17 cellular contexts compared by ENCODE assay signal in the genomic region with DNA sequence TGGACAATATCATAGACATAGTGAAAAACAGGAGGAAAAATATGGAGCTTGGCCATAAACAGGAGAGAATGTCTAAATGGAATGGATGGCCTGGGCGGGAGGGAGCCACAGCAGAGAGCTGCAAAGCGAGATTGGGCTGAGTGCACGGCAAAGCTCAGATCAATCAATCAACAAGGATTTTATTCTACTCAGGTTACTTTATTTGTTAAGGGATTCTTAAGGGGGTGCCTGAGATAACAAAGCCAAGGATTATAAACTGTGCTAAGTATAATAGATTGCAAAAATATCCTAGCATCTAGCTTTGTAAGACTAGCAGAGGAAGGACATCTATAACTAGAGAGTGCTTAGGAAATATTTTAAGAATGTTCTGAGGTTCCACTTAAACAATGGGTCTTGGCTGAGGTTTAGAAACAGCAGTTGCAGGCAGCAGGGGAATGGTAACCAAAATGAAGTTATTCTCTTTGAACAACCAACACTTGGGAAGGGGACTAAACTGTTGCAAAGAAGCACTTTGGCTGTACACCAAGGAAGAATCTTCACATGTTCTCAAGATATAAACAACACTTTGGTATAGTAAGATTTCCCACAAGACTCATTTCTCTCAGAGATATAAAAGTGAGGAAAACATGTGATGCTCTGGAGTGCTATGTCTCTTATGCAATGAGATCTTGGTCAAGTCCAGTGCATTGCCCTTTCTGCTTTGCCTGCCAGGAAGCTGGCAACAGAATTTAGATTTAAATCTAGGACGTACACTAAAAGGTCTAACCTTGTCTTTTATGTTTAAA. TPM values are rescaled to one million over a fixed set of nuclear protein-coding genes. Genes with fewer than 3 reads are reported as not detected.
A peak's percentile ranks its signal among the peaks of the same experiment; 100 is the strongest.
DNase-seq lines count a peak whose midpoint lies in the region; ATAC-seq and TF ChIP-seq lines count a peak whose summit lies in the region.
"Had no signal": no experiment of that assay in that cellular context is flagged by ENCODE, and none has a peak within 500 bp of the region (broad histone marks: within the 10 kb centered on the region; RNA-seq: fewer than 3 reads in every experiment).

No MANE protein-coding gene starts in this region.

- no peaks in the 10 kb centered on the region for H3K9me3 ChIP-seq in liver (ENCODE audit: control insufficient read depth in 4 of 4, low read length in 3 of 4)
- no peaks in the 10 kb centered on the region for H3K9me3 ChIP-seq in tibial artery
- H3K9me3 ChIP-seq: tibial nerve had no signal

- ATAC-seq in GM19351 (IDR thresholded peaks at IDR 0.05; ENCODE audit: unreplicated experiment) (no peak), HG03469 (IDR thresholded peaks at IDR 0.05; ENCODE audit: unreplicated experiment) (no peak)
- ATAC-seq: left colon had no signal

- H3K27me3 Mint-ChIP-seq in type B pancreatic cell = no peaks in the 10 kb centered on the region
- H3K27me3 Mint-ChIP-seq: dendritic cell treated with granulocyte-macrophage colony-stimulating factor and Interleukin-4, amounts not matched to agents 40 ng/mL and 50 ng/mL, for 4 days had no signal

- TF ChIP-seq CTCF in astrocyte of the spinal cord (IDR thresholded peaks at IDR 0.05; ENCODE audit: low read depth, low read length) = no peak
- no peak for TF ChIP-seq CTCF in liver (IDR thresholded peaks at IDR 0.05; ENCODE audit: low read depth, low read length, missing input control)
- TF ChIP-seq CTCF in type B pancreatic cell (conservative IDR thresholded peaks at IDR 0.05) = no peak
- no peak for TF ChIP-seq CTCF in tibial artery (IDR thresholded peaks at IDR 0.05)

- H3K27ac Mint-ChIP-seq in type B pancreatic cell = peak overlapping the region; percentile 6
- H3K27ac Mint-ChIP-seq: activated naive CD8-positive, alpha-beta T cell; dendritic cell treated with granulocyte-macrophage colony-stimulating factor and Interleukin-4, amounts not matched to agents 40 ng/mL and 50 ng/mL, for 4 days had no signal

- in situ Hi-C loops in astrocyte of the spinal cord (cut with HindIII; ENCODE audit: low sequenced_read_pairs) = no loop called here

- H3K4me3 ChIP-seq in astrocyte of the spinal cord (ENCODE audit: low read depth, low read length) = no peak overlapping the region
- no peak overlapping the region for H3K4me3 ChIP-seq in liver (ENCODE audit: low read depth in 1 of 3, low read length in 3 of 3)
- H3K4me3 ChIP-seq in tibial artery = no peak overlapping the region
- H3K4me3 ChIP-seq: tibial nerve had no signal

- intact Hi-C loops in tibial artery (cut with DNase I; ENCODE audit: low total_unique reads) = no loop called here

- H3K4me1 Mint-ChIP-seq in type B pancreatic cell (ENCODE audit: unreplicated experiment) = peaks cover 53% of the 10 kb centered on the region

- WGBS in liver = 70% methylated on average over 4 of the region's 4 CpGs

- H3K9me3 Mint-ChIP-seq in type B pancreatic cell = no peaks in the 10 kb centered on the region
- H3K9me3 Mint-ChIP-seq: dendritic cell treated with granulocyte-macrophage colony-stimulating factor and Interleukin-4, amounts not matched to agents 40 ng/mL and 50 ng/mL, for 4 days had no signal

- no peaks in the 10 kb centered on the region for H3K27me3 ChIP-seq in liver (ENCODE audit: control insufficient read depth in 4 of 4, insufficient read depth in 4 of 4, low read length in 3 of 4)
- H3K27me3 ChIP-seq in tibial artery = no peaks in the 10 kb centered on the region
- H3K27me3 ChIP-seq: tibial nerve had no signal

- H3K27ac ChIP-seq in liver (ENCODE audit: low read depth in 1 of 2, low read length in 2 of 2) (peak overlapping the region in 1 of 2 donors; percentile 55), tibial artery (peak overlapping the region in 1 of 2 donors; percentile 11)
- H3K27ac ChIP-seq: 22Rv1, tibial nerve had no signal

- peak; percentile 51 to 52 for TF ChIP-seq RAD21 in liver (IDR thresholded peaks at IDR 0.05)

- H3K4me1 ChIP-seq in liver (ENCODE audit: control insufficient read depth in 4 of 4, insufficient read depth in 4 of 4, low read length in 3 of 4) (peaks cover 2 to 18% (median 10%) of the 10 kb centered on the region in 4 donors), tibial artery (peaks cover 0 to 56% (median 29%) of the 10 kb centered on the region in 4 donors)

- H3K36me3 Mint-ChIP-seq in type B pancreatic cell = no peaks in the 10 kb centered on the region
- H3K36me3 Mint-ChIP-seq: activated naive CD8-positive, alpha-beta T cell had no signal

- no peaks in the 10 kb centered on the region for H3K36me3 ChIP-seq in liver (ENCODE audit: control insufficient read depth in 4 of 4, insufficient read depth in 3 of 4, low read depth in 1 of 4, low read length in 3 of 4)
- H3K36me3 ChIP-seq in tibial artery = no peaks in the 10 kb centered on the region
- H3K36me3 ChIP-seq: tibial nerve had no signal

- H3K9ac ChIP-seq in liver (ENCODE audit: low read depth in 1 of 2, low read length in 2 of 2) = no peak overlapping the region

- peak overlapping the region; percentile 14 for H3K4me3 Mint-ChIP-seq in type B pancreatic cell
- H3K4me3 Mint-ChIP-seq: activated naive CD8-positive, alpha-beta T cell; dendritic cell treated with granulocyte-macrophage colony-stimulating factor and Interleukin-4, amounts not matched to agents 40 ng/mL and 50 ng/mL, for 4 days had no signal

- DNase-seq in DMS53 (lab: John Stamatoyannopoulos, UW) = peak; percentile 39
- DNase-seq in DMS53 treated with DMSO at 0.1 percent for 48 hours (lab: John Stamatoyannopoulos, UW; ENCODE audit: unreplicated experiment) = no peak
- DNase-seq in astrocyte of the spinal cord (ENCODE audit: low read depth, low spot score) = peak; percentile 74
- DNase-seq in type B pancreatic cell (ENCODE audit: extremely low spot score, unreplicated experiment) = no peak
- DNase-seq in tibial artery = no peak
- DNase-seq: COR-L47, left colon, NCI-H1105 treated with DMSO at 0.1 percent for 48 hours, NCI-H526 treated with DMSO at 0.1 percent for 48 hours had no signal

TF ChIP-seq in liver, 16 proteins besides CTCF, POLR2A, EP300 and RAD21 (continues in another document):
- TF ChIP-seq FOXA2 (IDR thresholded peaks at IDR 0.05) (peak; percentile 23), FOXA1 (IDR thresholded peaks at IDR 0.05) (no peak), TAF1 (conservative IDR thresholded peaks at IDR 0.05) (no peak), EGR1 (IDR thresholded peaks at IDR 0.05; ENCODE audit: low read depth in 2 of 2) (peak in 1 of 2 donors; percentile 59), JUND (IDR thresholded peaks at IDR 0.05) (peak; percentile 29 to 69), RXRA (IDR thresholded peaks at IDR 0.05) (peak; percentile 85 to 94), HNF4A (conservative IDR thresholded peaks at IDR 0.05) (peak; percentile 76 to 82), SP1 (IDR thresholded peaks at IDR 0.05) (peak; percentile 36), HNF4G (IDR thresholded peaks at IDR 0.05) (no peak), YY1 (IDR thresholded peaks at IDR 0.05) (peak; percentile 59), GABPA (IDR thresholded peaks at IDR 0.05 in 1 of 2, conservative IDR thresholded peaks at IDR 0.05 in 1 of 2) (no peak), NR2F2 (IDR thresholded peaks at IDR 0.05) (peak; percentile 12)
- TF ChIP-seq, protein P1, sequence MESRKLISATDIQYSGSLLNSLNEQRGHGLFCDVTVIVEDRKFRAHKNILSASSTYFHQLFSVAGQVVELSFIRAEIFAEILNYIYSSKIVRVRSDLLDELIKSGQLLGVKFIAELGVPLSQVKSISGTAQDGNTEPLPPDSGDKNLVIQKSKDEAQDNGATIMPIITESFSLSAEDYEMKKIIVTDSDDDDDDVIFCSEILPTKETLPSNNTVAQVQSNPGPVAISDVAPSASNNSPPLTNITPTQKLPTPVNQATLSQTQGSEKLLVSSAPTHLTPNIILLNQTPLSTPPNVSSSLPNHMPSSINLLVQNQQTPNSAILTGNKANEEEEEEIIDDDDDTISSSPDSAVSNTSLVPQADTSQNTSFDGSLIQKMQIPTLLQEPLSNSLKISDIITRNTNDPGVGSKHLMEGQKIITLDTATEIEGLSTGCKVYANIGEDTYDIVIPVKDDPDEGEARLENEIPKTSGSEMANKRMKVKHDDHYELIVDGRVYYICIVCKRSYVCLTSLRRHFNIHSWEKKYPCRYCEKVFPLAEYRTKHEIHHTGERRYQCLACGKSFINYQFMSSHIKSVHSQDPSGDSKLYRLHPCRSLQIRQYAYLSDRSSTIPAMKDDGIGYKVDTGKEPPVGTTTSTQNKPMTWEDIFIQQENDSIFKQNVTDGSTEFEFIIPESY (IDR thresholded peaks at IDR 0.05) = peak; percentile 55
- TF ChIP-seq, protein P2, sequence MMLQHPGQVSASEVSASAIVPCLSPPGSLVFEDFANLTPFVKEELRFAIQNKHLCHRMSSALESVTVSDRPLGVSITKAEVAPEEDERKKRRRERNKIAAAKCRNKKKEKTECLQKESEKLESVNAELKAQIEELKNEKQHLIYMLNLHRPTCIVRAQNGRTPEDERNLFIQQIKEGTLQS (IDR thresholded peaks at IDR 0.05) = no peak
- TF ChIP-seq, protein P3, sequence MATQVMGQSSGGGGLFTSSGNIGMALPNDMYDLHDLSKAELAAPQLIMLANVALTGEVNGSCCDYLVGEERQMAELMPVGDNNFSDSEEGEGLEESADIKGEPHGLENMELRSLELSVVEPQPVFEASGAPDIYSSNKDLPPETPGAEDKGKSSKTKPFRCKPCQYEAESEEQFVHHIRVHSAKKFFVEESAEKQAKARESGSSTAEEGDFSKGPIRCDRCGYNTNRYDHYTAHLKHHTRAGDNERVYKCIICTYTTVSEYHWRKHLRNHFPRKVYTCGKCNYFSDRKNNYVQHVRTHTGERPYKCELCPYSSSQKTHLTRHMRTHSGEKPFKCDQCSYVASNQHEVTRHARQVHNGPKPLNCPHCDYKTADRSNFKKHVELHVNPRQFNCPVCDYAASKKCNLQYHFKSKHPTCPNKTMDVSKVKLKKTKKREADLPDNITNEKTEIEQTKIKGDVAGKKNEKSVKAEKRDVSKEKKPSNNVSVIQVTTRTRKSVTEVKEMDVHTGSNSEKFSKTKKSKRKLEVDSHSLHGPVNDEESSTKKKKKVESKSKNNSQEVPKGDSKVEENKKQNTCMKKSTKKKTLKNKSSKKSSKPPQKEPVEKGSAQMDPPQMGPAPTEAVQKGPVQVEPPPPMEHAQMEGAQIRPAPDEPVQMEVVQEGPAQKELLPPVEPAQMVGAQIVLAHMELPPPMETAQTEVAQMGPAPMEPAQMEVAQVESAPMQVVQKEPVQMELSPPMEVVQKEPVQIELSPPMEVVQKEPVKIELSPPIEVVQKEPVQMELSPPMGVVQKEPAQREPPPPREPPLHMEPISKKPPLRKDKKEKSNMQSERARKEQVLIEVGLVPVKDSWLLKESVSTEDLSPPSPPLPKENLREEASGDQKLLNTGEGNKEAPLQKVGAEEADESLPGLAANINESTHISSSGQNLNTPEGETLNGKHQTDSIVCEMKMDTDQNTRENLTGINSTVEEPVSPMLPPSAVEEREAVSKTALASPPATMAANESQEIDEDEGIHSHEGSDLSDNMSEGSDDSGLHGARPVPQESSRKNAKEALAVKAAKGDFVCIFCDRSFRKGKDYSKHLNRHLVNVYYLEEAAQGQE (IDR thresholded peaks at IDR 0.05) = peak; percentile 46

RNA-seq across cellular contexts. Expression of a gene that starts 35.5 kb away (rescaled TPM):
- total RNA-seq in liver = not detected
- not detected for polyA plus RNA-seq in liver
- not detected in 2 replicates for total RNA-seq in type B pancreatic cell (ENCODE audit: low replicate concordance)
- total RNA-seq: HT1080, left colon, tibial nerve had no signal

Comparison
In these comparisons a context has a peak if more than half of its experiments do, and no peak if none do; other contexts are left out.
1. DNase-seq: peak in DMS53 (single experiment) and astrocyte of the spinal cord (single experiment); none in DMS53 treated with DMSO at 0.1 percent for 48 hours (single experiment), type B pancreatic cell (single experiment) and tibial artery (0 of 2).